ENCODE assay signal across 9 cellular contexts in the genomic region with DNA sequence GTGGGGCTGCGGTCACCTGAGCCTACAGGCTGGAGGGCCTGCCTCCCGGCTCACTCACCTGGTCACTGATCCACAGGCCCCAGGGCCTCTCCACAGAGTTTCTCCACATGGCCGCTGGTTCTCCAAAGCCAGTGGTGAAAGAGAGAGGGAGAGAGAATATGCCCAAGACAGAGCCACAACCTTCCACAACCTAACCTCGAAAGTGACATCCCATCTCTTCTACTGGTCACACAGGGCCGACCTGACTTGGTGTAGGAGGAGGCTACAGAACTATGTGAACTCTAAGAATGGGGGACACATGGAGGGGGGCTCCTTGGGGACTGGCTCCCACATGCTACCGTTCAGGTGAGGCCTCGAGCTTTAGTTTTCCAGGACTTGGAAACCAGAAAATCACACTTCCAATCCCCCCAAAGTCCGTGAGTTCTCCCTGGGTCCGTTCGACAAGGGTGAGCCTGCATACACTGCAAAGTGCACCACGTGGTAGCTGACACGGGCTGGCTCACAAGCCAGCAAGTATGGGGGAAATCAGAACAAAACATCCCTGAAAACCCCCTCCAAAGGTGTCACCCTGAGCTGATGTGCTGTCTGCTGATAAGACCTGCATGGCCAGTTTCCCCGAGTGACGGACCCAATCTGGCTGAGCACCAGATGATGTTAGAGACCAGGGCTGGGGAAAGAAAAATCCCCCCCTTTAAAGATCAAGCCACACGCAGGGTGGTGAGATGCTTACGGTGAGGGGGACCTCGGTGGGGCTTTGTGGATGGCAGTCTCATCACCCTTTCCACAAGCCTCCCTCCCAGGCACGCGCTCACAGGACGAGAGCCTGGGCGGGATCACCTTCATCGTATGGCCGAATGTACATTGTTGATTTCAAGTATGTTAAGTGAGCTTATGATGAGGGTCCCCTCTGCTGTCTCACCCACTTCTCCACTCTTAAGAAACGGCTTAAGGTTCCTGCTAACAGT.
DNase-seq lines count a peak whose midpoint lies in the region; ATAC-seq lines count a peak whose summit lies in the region.
"Had no signal": no experiment of that assay in that cellular context is flagged by ENCODE, and none has a peak within 500 bp of the region (broad histone marks: within the 10 kb centered on the region; RNA-seq: fewer than 3 reads in every experiment).

No MANE protein-coding gene starts in this region.

- DNase-seq in NCI-H524 treated with DMSO at 0.1 percent for 48 hours (lab: John Stamatoyannopoulos, UW) (peak; percentile 41), activated T-cell treated with anti-CD3 and anti-CD28 coated beads for 4 hours (peak; percentile 17), medulla oblongata (ENCODE audit: extremely low spot score) (peak; percentile 60), HCEC 1CT (no peak), RPMI8226 (no peak)
- DNase-seq in stimulated activated CD8-positive, alpha-beta memory T cell treated with anti-CD3 and anti-CD28 coated beads, Interleukin-15, amount 100 ng/mL, for 48 hours (ENCODE audit: low read depth in 2 of 2) = peak; percentile 26 to 27
- DNase-seq: NCI-H526 treated with DMSO at 0.1 percent for 48 hours had no signal

- ATAC-seq in GM19328 (IDR thresholded peaks at IDR 0.05; ENCODE audit: unreplicated experiment) (no peak), GM21619 (IDR thresholded peaks at IDR 0.05; ENCODE audit: unreplicated experiment) (no peak)

Comparison
In these comparisons a context has a peak if more than half of its experiments do, and no peak if none do; other contexts are left out.
1. DNase-seq: peak in NCI-H524 treated with DMSO at 0.1 percent for 48 hours (single experiment), activated T-cell treated with anti-CD3 and anti-CD28 coated beads for 4 hours (single experiment), medulla oblongata (single experiment) and stimulated activated CD8-positive, alpha-beta memory T cell treated with anti-CD3 and anti-CD28 coated beads, Interleukin-15, amount 100 ng/mL, for 48 hours (2 of 2); none in HCEC 1CT (single experiment) and RPMI8226 (single experiment).